12 cellular contexts compared by ENCODE assay signal in the genomic region with DNA sequence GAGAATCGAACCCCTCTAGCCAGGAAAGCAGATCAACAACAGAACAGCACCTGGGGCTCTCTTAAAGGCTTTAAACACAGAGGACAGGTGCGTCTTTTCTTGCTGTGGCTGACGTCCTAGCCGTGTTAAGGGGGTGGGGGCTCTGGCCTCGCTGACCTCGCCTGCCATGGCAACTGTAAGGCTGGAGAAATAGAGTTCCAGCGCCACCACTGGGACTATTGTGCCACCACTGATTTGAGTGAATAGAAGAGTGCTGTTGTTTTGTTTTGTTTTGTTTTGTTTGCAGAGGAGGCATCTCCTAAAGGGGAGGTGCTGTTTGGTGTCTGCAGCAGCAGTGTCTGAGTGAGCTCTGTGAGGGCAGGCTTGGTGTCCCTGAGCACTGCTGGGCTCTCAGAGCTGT. TPM values are rescaled to one million over a fixed set of nuclear protein-coding genes. Genes with fewer than 3 reads are reported as not detected.
DNase-seq lines count a peak whose midpoint lies in the region; ATAC-seq and TF ChIP-seq lines count a peak whose summit lies in the region.
"Had no signal": no experiment of that assay in that cellular context is flagged by ENCODE, and none has a peak within 500 bp of the region (broad histone marks: within the 10 kb centered on the region; RNA-seq: fewer than 3 reads in every experiment).

No MANE protein-coding gene starts in this region.

- no peak overlapping the region for H3K27ac ChIP-seq in C4-2B

- no peak for TF ChIP-seq EP300 in Ishikawa (IDR thresholded peaks at IDR 0.05; ENCODE audit: borderline replicate concordance)

- no peak for ATAC-seq in HG02798 (IDR thresholded peaks at IDR 0.05; ENCODE audit: poor library complexity, unreplicated experiment)
- no peak for ATAC-seq in left colon
- ATAC-seq in GM21360 (IDR thresholded peaks at IDR 0.05; ENCODE audit: unreplicated experiment) = no peak

- DNase-seq in NCI-H510A treated with DMSO at 0.1 percent for 48 hours (lab: John Stamatoyannopoulos, UW) = peak; percentile 84
- no peak for DNase-seq in epithelial cell of proximal tubule (ENCODE audit: low read depth)
- DNase-seq in left colon = no peak
- DNase-seq in activated CD4-positive, alpha-beta T cell treated with anti-CD3 and anti-CD28 coated beads for 1 hour = no peak
- DNase-seq: activated CD8-positive, alpha-beta memory T cell treated with anti-CD3 and anti-CD28 coated beads for 24 hours; AML-193; NCI-H226 had no signal

- peak; percentile 43 for TF ChIP-seq CTCF in C4-2B (conservative IDR thresholded peaks at IDR 0.05)
- peak; percentile 24 for TF ChIP-seq CTCF in epithelial cell of proximal tubule (conservative IDR thresholded peaks at IDR 0.05; ENCODE audit: low read depth, low read length)

- TF ChIP-seq RAD21 in Ishikawa (IDR thresholded peaks at IDR 0.05; ENCODE audit: low read depth) = peak; percentile 32

- no peak overlapping the region for H3K4me3 ChIP-seq in epithelial cell of proximal tubule (ENCODE audit: low read depth, low read length)
- H3K4me3 ChIP-seq: lung had no signal

- intact Hi-C loops in left colon (cut with DNase I, micrococcal nuclease) = no loop called here

TF ChIP-seq in Ishikawa, 13 proteins besides CTCF, POLR2A, EP300 and RAD21:
- TF ChIP-seq CEBPB (IDR thresholded peaks at IDR 0.05) (no peak), TCF12 (IDR thresholded peaks at IDR 0.05; ENCODE audit: low read depth) (no peak)

RNA-seq across cellular contexts. Expression of gene PRMT8, which starts 34.2 kb away (rescaled TPM):
- total RNA-seq in epithelial cell of proximal tubule (not detected in 2 replicates), left colon (not detected)
